ENCODE assay signal across 9 cellular contexts in the genomic region with DNA sequence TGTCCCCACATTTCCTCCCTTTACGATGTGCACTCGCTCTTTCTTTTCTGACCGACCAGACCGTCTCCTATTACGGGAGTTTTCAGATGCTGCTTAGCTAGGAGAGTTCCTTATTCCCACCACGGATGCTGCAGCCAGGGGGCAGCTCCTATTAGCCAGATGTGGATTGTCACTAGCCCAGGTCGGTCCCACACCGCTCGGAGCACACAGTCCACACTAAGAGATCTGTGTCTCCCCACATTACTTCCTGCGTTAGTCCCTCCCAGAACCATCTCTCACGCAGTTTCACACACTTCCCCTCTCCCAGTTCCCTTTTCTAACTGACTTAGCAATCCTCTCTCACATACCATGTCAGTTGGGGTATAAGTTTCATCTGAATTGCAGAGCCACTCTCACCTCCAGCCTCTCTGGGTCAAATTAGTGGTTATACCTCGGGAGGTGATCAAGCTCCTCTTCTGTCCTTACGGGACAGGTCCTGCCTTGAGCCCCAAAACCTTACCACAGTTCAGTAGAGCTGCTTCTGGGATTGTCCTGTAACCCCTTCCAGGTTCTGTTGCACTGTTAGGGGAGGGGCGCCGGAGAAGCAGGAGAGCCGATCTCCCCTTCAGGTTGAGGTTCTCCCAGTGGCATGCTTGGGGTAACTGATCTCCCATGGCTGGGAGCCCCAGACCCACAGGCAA. TPM values are rescaled to one million over a fixed set of nuclear protein-coding genes. Genes with fewer than 3 reads are reported as not detected.
DNase-seq lines count a peak whose midpoint lies in the region; ATAC-seq and TF ChIP-seq lines count a peak whose summit lies in the region.
"Had no signal": no experiment of that assay in that cellular context is flagged by ENCODE, and none has a peak within 500 bp of the region (broad histone marks: within the 10 kb centered on the region; RNA-seq: fewer than 3 reads in every experiment).

No MANE protein-coding gene starts in this region.

- H3K4me2 ChIP-seq in MM.1S (ENCODE audit: low read depth, low read length), result peak overlapping the region; percentile 75

- WGBS in transverse colon (ENCODE audit: low coverage in 1 of 2), 2 donors, result 40 to 55% methylated on average over 1 to 16 of the region's 16 CpGs

- TF ChIP-seq CTCF in MM.1S (IDR thresholded peaks at IDR 0.05; ENCODE audit: low read length) (0 out of 2 replicates have a peak, but pooled peaks have one; percentile 4), transverse colon (IDR thresholded peaks at IDR 0.05) (peak in 1 of 5 experiments; percentile 11), breast epithelium (IDR thresholded peaks at IDR 0.05) (no peak)

- H3F3A ChIP-seq in MM.1S (ENCODE audit: insufficient read depth, low read length), result 0 out of 2 replicates have a peak, but pooled peaks cover 13% of the 10 kb centered on the region

- H3K9me2 ChIP-seq in MM.1S (replicated peaks; ENCODE audit: insufficient read depth, low read length), result no peaks in the 10 kb centered on the region

- no peak for TF ChIP-seq EP300 in transverse colon (IDR thresholded peaks at IDR 0.05; ENCODE audit: low read depth)

- H3K36me3 ChIP-seq in MM.1S (replicated peaks; ENCODE audit: insufficient read depth, low read length) (no peaks in the 10 kb centered on the region), transverse colon (no peaks in the 10 kb centered on the region), breast epithelium (no peaks in the 10 kb centered on the region)

- H4K20me1 ChIP-seq in MM.1S (ENCODE audit: insufficient read depth, low read length), result no peaks in the 10 kb centered on the region

- H3K27ac ChIP-seq in MM.1S (ENCODE audit: low read length) (peak overlapping the region; percentile 45; the same call in 1 of the 2 replicates), transverse colon (peak overlapping the region; percentile 82 to 85 (median 84)), breast epithelium (peak overlapping the region in 1 of 2 donors; percentile 15)

- H3K9ac ChIP-seq in MM.1S (ENCODE audit: low read length), result peak overlapping the region; percentile 19; the same call in 1 of the 2 replicates

- H3K4me1 ChIP-seq in MM.1S (ENCODE audit: low read length) (peaks cover 13% of the 10 kb centered on the region), transverse colon (peaks cover 14 to 40% (median 24%) of the 10 kb centered on the region in 4 donors), breast epithelium (peaks cover 0 to 2% of the 10 kb centered on the region in 2 donors)

- in situ Hi-C loops in transverse colon (cut with MboI; ENCODE audit: low pct_ligation_motif_present in 1 of 4, low pct_unique_long_range_greater_than_20kb in 1 of 4, low sequenced_read_pairs in 3 of 4), result no loop called here

- DNase-seq in MM.1S (peak; percentile 41), globus pallidus (ENCODE audit: low spot score) (peak; percentile 50), transverse colon (peak; percentile 30), breast epithelium (ENCODE audit: low spot score in 2 of 2) (no peak), NCI-H1694 (lab: John Stamatoyannopoulos, UW) (no peak)
- no peak for DNase-seq in effector CD4-positive, alpha-beta T cell
- DNase-seq: IMR-90 had no signal

- TF ChIP-seq POLR2A in transverse colon (IDR thresholded peaks at IDR 0.05) (peak; percentile 20), breast epithelium (IDR thresholded peaks at IDR 0.05) (no peak)

- ATAC-seq in GM18499 (IDR thresholded peaks at IDR 0.05; ENCODE audit: insufficient read depth, unreplicated experiment) (peak; percentile 99), GM21576 (IDR thresholded peaks at IDR 0.05; ENCODE audit: unreplicated experiment) (peak; percentile 94)

- peak overlapping the region; percentile 49 for H3K4me3 ChIP-seq in MM.1S (ENCODE audit: low read length)
- H3K4me3 ChIP-seq in transverse colon, result peak overlapping the region in 1 of 4 donors; percentile 20
- H3K4me3 ChIP-seq in breast epithelium, result no peak overlapping the region

- H3K27me3 ChIP-seq in MM.1S (replicated peaks; ENCODE audit: insufficient read depth, low read length), result no peaks in the 10 kb centered on the region
- no peaks in the 10 kb centered on the region for H3K27me3 ChIP-seq in transverse colon
- no peaks in the 10 kb centered on the region for H3K27me3 ChIP-seq in breast epithelium

- no peaks in the 10 kb centered on the region for H3K79me2 ChIP-seq in MM.1S (ENCODE audit: low read length)

- H3K9me3 ChIP-seq in MM.1S (replicated peaks; ENCODE audit: insufficient read depth, low read length) (no peaks in the 10 kb centered on the region), transverse colon (no peaks in the 10 kb centered on the region), breast epithelium (no peaks in the 10 kb centered on the region)

- H2AFZ ChIP-seq in MM.1S (ENCODE audit: low read length), result peak overlapping the region; percentile 68

- intact Hi-C loops in transverse colon (cut with DNase I; ENCODE audit: low total_unique reads) (no loop called here), breast epithelium (cut with DNase I; ENCODE audit: low total_unique reads) (no loop called here)

RNA-seq across cellular contexts. Expression of gene SULT1E1, which starts 28.2 kb away (rescaled TPM):
- total RNA-seq in transverse colon (under 1 TPM in 2 of 4 donors, not detected in 2; 0.40 to 0.95 TPM), breast epithelium (under 1 TPM in 2 of 3 donors, not detected in 1; 0.59 to 0.66 TPM)
- total RNA-seq: IMR-90 had no signal

Comparison
In these comparisons a context has a peak if more than half of its experiments do, and no peak if none do; other contexts are left out.
1. DNase-seq: peak in MM.1S (single experiment), globus pallidus (single experiment) and transverse colon (single experiment); none in breast epithelium (0 of 2), effector CD4-positive, alpha-beta T cell (single experiment) and NCI-H1694 (single experiment).